In genomic region chr7:43749383-43749940, GRCh38 we compare ENCODE assay signal across 20 cellular contexts. TPM values are rescaled to one million over a fixed set of nuclear protein-coding genes. Genes with fewer than 3 reads are reported as not detected.
DNase-seq lines count a peak whose midpoint lies in the region; ATAC-seq and TF ChIP-seq lines count a peak whose summit lies in the region.
"Had no signal": no experiment of that assay in that cellular context is flagged by ENCODE, and none has a peak within 500 bp of the region (broad histone marks: within the 10 kb centered on the region; RNA-seq: fewer than 3 reads in every experiment).

No MANE protein-coding gene starts in this region.

- no peaks in the 10 kb centered on the region for H3K79me2 ChIP-seq in neural progenitor cell (ENCODE audit: low read depth)

- H4K20me1 ChIP-seq in neural progenitor cell (ENCODE audit: low read depth) = no peaks in the 10 kb centered on the region

- H3K9ac ChIP-seq in adipocyte (ENCODE audit: low read length) (peak overlapping the region; percentile 49), neural progenitor cell (no peak overlapping the region)

- H3K9me3 Mint-ChIP-seq in stimulated activated naive CD8-positive, alpha-beta T cell treated with anti-CD3 and anti-CD28 coated beads, Interleukin-15, amount 100 ng/mL, for 72 hours = peaks cover 0 to 6% of the 10 kb centered on the region in 2 donors
- peaks cover 2% of the 10 kb centered on the region for H3K9me3 Mint-ChIP-seq in neural progenitor cell
- H3K9me3 Mint-ChIP-seq in stimulated activated memory B cell treated with anti-CD40 and anti-IgM and Interleukin-4, amounts not matched to agents 10 μg/mL and 1 μg/mL and 100 μg/mL, for 72 hours = no peaks in the 10 kb centered on the region
- H3K9me3 Mint-ChIP-seq: IgD-negative memory B cell had no signal

- H3K4me3 ChIP-seq in adipocyte (ENCODE audit: low read length) = peak overlapping the region; percentile 56
- no peak overlapping the region for H3K4me3 ChIP-seq in neural progenitor cell
- no peak overlapping the region for H3K4me3 ChIP-seq in foreskin fibroblast (ENCODE audit: low read depth in 1 of 2, low read length in 2 of 2)

- no peaks in the 10 kb centered on the region for H3F3A ChIP-seq in neural progenitor cell (ENCODE audit: low read depth)

- peak; percentile 31 for ATAC-seq in stimulated activated naive CD8-positive, alpha-beta T cell treated with anti-CD3 and anti-CD28 coated beads, Interleukin-15, Interleukin-2, amounts not matched to agents 100 U/mL and 50 U/mL, for 24 hours
- no peak for ATAC-seq in stimulated activated naive CD8-positive, alpha-beta T cell treated with anti-CD3 and anti-CD28 coated beads, Interleukin-15, amount 100 ng/mL, for 72 hours
- ATAC-seq in HG02840 (IDR thresholded peaks at IDR 0.05; ENCODE audit: low FRiP score, unreplicated experiment) = no peak
- no peak for ATAC-seq in stimulated activated memory B cell treated with anti-CD40 and anti-IgM and Interleukin-4, amounts not matched to agents 10 μg/mL and 1 μg/mL and 100 μg/mL, for 72 hours
- ATAC-seq: PC-3 had no signal

- H3K9me3 ChIP-seq in adipocyte (ENCODE audit: control insufficient read depth, low read length) = no peaks in the 10 kb centered on the region
- H3K9me3 ChIP-seq in neural progenitor cell (ENCODE audit: low read depth) = no peaks in the 10 kb centered on the region

- no peak overlapping the region for H3K4me3 Mint-ChIP-seq in stimulated activated naive CD8-positive, alpha-beta T cell treated with anti-CD3 and anti-CD28 coated beads, Interleukin-15, amount 100 ng/mL, for 72 hours
- H3K4me3 Mint-ChIP-seq in neural progenitor cell = no peak overlapping the region
- H3K4me3 Mint-ChIP-seq in stimulated activated memory B cell treated with anti-CD40 and anti-IgM and Interleukin-4, amounts not matched to agents 10 μg/mL and 1 μg/mL and 100 μg/mL, for 72 hours = no peak overlapping the region
- H3K4me3 Mint-ChIP-seq: IgD-negative memory B cell had no signal

- H3K4me1 ChIP-seq in adipocyte (ENCODE audit: control insufficient read depth, insufficient read depth, low read length) (peaks cover 22% of the 10 kb centered on the region), neural progenitor cell (peaks cover 7% of the 10 kb centered on the region)

- TF ChIP-seq CTCF in neural progenitor cell (IDR thresholded peaks at IDR 0.05) = no peak
- no peak for TF ChIP-seq CTCF in foreskin fibroblast (IDR thresholded peaks at IDR 0.05; ENCODE audit: low read depth, low read length)

- no peak overlapping the region for H3K27ac Mint-ChIP-seq in stimulated activated naive CD8-positive, alpha-beta T cell treated with anti-CD3 and anti-CD28 coated beads, Interleukin-15, amount 100 ng/mL, for 72 hours
- no peak overlapping the region for H3K27ac Mint-ChIP-seq in neural progenitor cell
- no peak overlapping the region for H3K27ac Mint-ChIP-seq in stimulated activated memory B cell treated with anti-CD40 and anti-IgM and Interleukin-4, amounts not matched to agents 10 μg/mL and 1 μg/mL and 100 μg/mL, for 72 hours
- H3K27ac Mint-ChIP-seq: IgD-negative memory B cell had no signal

- H3K27me3 Mint-ChIP-seq in stimulated activated naive CD8-positive, alpha-beta T cell treated with anti-CD3 and anti-CD28 coated beads, Interleukin-15, amount 100 ng/mL, for 72 hours = peaks cover 30% of the 10 kb centered on the region
- H3K27me3 Mint-ChIP-seq in neural progenitor cell (ENCODE audit: insufficient read depth, low read depth) = peaks cover 8% of the 10 kb centered on the region
- H3K27me3 Mint-ChIP-seq in stimulated activated memory B cell treated with anti-CD40 and anti-IgM and Interleukin-4, amounts not matched to agents 10 μg/mL and 1 μg/mL and 100 μg/mL, for 72 hours = peaks cover 12% of the 10 kb centered on the region

- DNase-seq in stimulated activated naive CD8-positive, alpha-beta T cell treated with anti-CD3 and anti-CD28 coated beads, Interleukin-15, Interleukin-2, amounts not matched to agents 100 U/mL and 50 U/mL, for 24 hours = no peak
- DNase-seq in stimulated activated naive CD8-positive, alpha-beta T cell treated with anti-CD3 and anti-CD28 coated beads, Interleukin-15, amount 100 ng/mL, for 72 hours = no peak
- DNase-seq in adipocyte (ENCODE audit: low read depth) = no peak
- DNase-seq in neural progenitor cell (ENCODE audit: low spot score) = no peak
- DNase-seq in foreskin fibroblast = no peak
- DNase-seq: DMS153, DND-41, Kasumi-1, NCI-H1092 treated with DMSO at 0.1 percent for 48 hours, NCI-H1436, NCI-H187, NCI-H2081 treated with DMSO at 0.1 percent for 48 hours, NCI-H2171, NCI-H226, NCI-H510A, NCI-H69, PC-3 had no signal

- no peak overlapping the region for H3K4me2 ChIP-seq in neural progenitor cell

- no peaks in the 10 kb centered on the region for H3K36me3 ChIP-seq in adipocyte (ENCODE audit: control insufficient read depth, insufficient read depth, low read length, severe bottlenecking)
- no peaks in the 10 kb centered on the region for H3K36me3 ChIP-seq in neural progenitor cell

- H2AFZ ChIP-seq in neural progenitor cell (replicated peaks) = peak overlapping the region; percentile 90

- no peaks in the 10 kb centered on the region for H3K36me3 Mint-ChIP-seq in neural progenitor cell
- H3K36me3 Mint-ChIP-seq in stimulated activated memory B cell treated with anti-CD40 and anti-IgM and Interleukin-4, amounts not matched to agents 10 μg/mL and 1 μg/mL and 100 μg/mL, for 72 hours = no peaks in the 10 kb centered on the region
- H3K36me3 Mint-ChIP-seq: IgD-negative memory B cell had no signal

- H3K27me3 ChIP-seq in adipocyte (replicated peaks; ENCODE audit: control insufficient read depth, insufficient read depth, low read length) = no peaks in the 10 kb centered on the region
- no peaks in the 10 kb centered on the region for H3K27me3 ChIP-seq in neural progenitor cell

- peaks cover 28% of the 10 kb centered on the region for H3K4me1 Mint-ChIP-seq in stimulated activated naive CD8-positive, alpha-beta T cell treated with anti-CD3 and anti-CD28 coated beads, Interleukin-15, amount 100 ng/mL, for 72 hours
- H3K4me1 Mint-ChIP-seq in neural progenitor cell = peaks cover 6% of the 10 kb centered on the region
- H3K4me1 Mint-ChIP-seq in stimulated activated memory B cell treated with anti-CD40 and anti-IgM and Interleukin-4, amounts not matched to agents 10 μg/mL and 1 μg/mL and 100 μg/mL, for 72 hours = no peaks in the 10 kb centered on the region

- no peak overlapping the region for H3K27ac ChIP-seq in neural progenitor cell

RNA-seq across cellular contexts. Expression of gene BLVRA, which starts 9.0 kb away (rescaled TPM):
- total RNA-seq in neural progenitor cell (ENCODE audit: low replicate concordance) = 24.6 and 27.9 TPM in 2 replicates

RNA-seq across cellular contexts. Expression of gene COA1, which starts 20.1 kb away (rescaled TPM):
- 171 and 192 TPM in 2 replicates for total RNA-seq in neural progenitor cell (ENCODE audit: low replicate concordance)
